1 cellular context compared by ENCODE assay signal in genomic region chr10:97023401-97024180, GRCh38.
A peak's percentile ranks its signal among the peaks of the same experiment; 100 is the strongest.
TF ChIP-seq lines count a peak whose summit lies in the region.

No MANE protein-coding gene starts in this region.

TF ChIP-seq in H1, 55 proteins besides CTCF, POLR2A, EP300 and RAD21:
- TF ChIP-seq NANOG (IDR thresholded peaks at IDR 0.05; ENCODE audit: insufficient read depth, low read depth, low read length, poor library complexity, severe bottlenecking) = no peak
- TF ChIP-seq MAFK (IDR thresholded peaks at IDR 0.05; ENCODE audit: low read depth, low read length) = 0 out of 2 replicates have a peak, but pooled peaks have one; percentile 24
TF ChIP-seq in H1: peak in this region for 1.
